In genomic region chr17:1989135-1989534, GRCh38 we compare ENCODE assay signal across 13 cellular contexts. TPM values are rescaled to one million over a fixed set of nuclear protein-coding genes. Genes with fewer than 3 reads are reported as not detected.
A peak's percentile ranks its signal among the peaks of the same experiment; 100 is the strongest.
DNase-seq lines count a peak whose midpoint lies in the region; ATAC-seq and TF ChIP-seq lines count a peak whose summit lies in the region.
"Had no signal": no experiment of that assay in that cellular context is flagged by ENCODE, and none has a peak within 500 bp of the region (broad histone marks: within the 10 kb centered on the region; RNA-seq: fewer than 3 reads in every experiment).

No MANE protein-coding gene starts in this region.

- no peak overlapping the region for H3K4me2 ChIP-seq in smooth muscle cell

- TF ChIP-seq CTCF in fibroblast of mammary gland (conservative IDR thresholded peaks at IDR 0.05; ENCODE audit: control insufficient read depth, insufficient read depth, low read depth, low read length) (no peak), smooth muscle cell (IDR thresholded peaks at IDR 0.05; ENCODE audit: borderline replicate concordance, insufficient read depth, poor library complexity, severe bottlenecking) (no peak)

- no peaks in the 10 kb centered on the region for H3K27me3 ChIP-seq in smooth muscle cell (ENCODE audit: low read depth)

- H4K20me1 ChIP-seq in smooth muscle cell (ENCODE audit: low read depth), result no peaks in the 10 kb centered on the region

- H3K36me3 ChIP-seq in smooth muscle cell (ENCODE audit: low read depth), result no peaks in the 10 kb centered on the region

- H3K4me1 ChIP-seq in smooth muscle cell (ENCODE audit: low read depth), result no peaks in the 10 kb centered on the region

- no peaks in the 10 kb centered on the region for H3F3A ChIP-seq in smooth muscle cell (ENCODE audit: low read depth)

- DNase-seq in GM03348 (ENCODE audit: low spot score) (peak; percentile 90), fibroblast of mammary gland (ENCODE audit: low read depth) (peak; percentile 98), skeletal muscle cell (ENCODE audit: low read depth) (peak; percentile 36), smooth muscle cell (lab: John Stamatoyannopoulos, UW; ENCODE audit: unreplicated experiment) (no peak), iPS-NIHi7 (ENCODE audit: extremely low spot score) (no peak), NCI-H2081 (lab: John Stamatoyannopoulos, UW) (no peak)
- DNase-seq: activated naive CD4-positive, alpha-beta T cell treated with Interleukin-2 at 50 U/mL for 16 hours; DMS153; effector CD4-positive, alpha-beta T cell; KG1; nephron progenitor cell had no signal

- no peak overlapping the region for H3K9ac ChIP-seq in smooth muscle cell (ENCODE audit: low read depth)

- no peak overlapping the region for H2AFZ ChIP-seq in smooth muscle cell (ENCODE audit: low read depth)

- H3K9me3 ChIP-seq in smooth muscle cell (replicated peaks; ENCODE audit: low read depth), result no peaks in the 10 kb centered on the region

- 87% methylated on average over 10 of the region's 10 CpGs for WGBS in smooth muscle cell (ENCODE audit: low lambda C conversion rate)

- ATAC-seq in SK-N-SH treated with all-trans-retinoic acid at 6 μM for 48 hours (peak; percentile 82), GM19035 (IDR thresholded peaks at IDR 0.05; ENCODE audit: unreplicated experiment) (no peak)

- no peak overlapping the region for H3K27ac ChIP-seq in smooth muscle cell (ENCODE audit: low read depth)

- no peaks in the 10 kb centered on the region for H3K79me2 ChIP-seq in smooth muscle cell (ENCODE audit: low read depth)

- H3K4me3 ChIP-seq in fibroblast of mammary gland (ENCODE audit: control insufficient read depth, low read depth, low read length), result peak overlapping the region; percentile 30
- H3K4me3 ChIP-seq in skeletal muscle cell (ENCODE audit: low read depth, low read length), result no peak overlapping the region
- H3K4me3 ChIP-seq in smooth muscle cell, result no peak overlapping the region

TF ChIP-seq in SK-N-SH treated with all-trans-retinoic acid at 6 μM for 48 hours, 23 proteins besides CTCF, POLR2A, EP300 and RAD21:
- no peak for TF ChIP-seq TOX (CRISPR knock-in tag; IDR thresholded peaks at IDR 0.05; ENCODE audit: borderline replicate concordance)
- no peak for TF ChIP-seq ZNF8 (CRISPR knock-in tag; IDR thresholded peaks at IDR 0.05)
- no peak for TF ChIP-seq ISL1 (CRISPR knock-in tag; IDR thresholded peaks at IDR 0.05)
- no peak for TF ChIP-seq PATZ1 (CRISPR knock-in tag; IDR thresholded peaks at IDR 0.05; ENCODE audit: borderline replicate concordance)
- no peak for TF ChIP-seq TCF4 (CRISPR knock-in tag; IDR thresholded peaks at IDR 0.05; ENCODE audit: borderline replicate concordance)
- TF ChIP-seq ZFP3 (CRISPR knock-in tag; IDR thresholded peaks at IDR 0.05), result no peak
- TF ChIP-seq CSRNP3 (CRISPR knock-in tag; IDR thresholded peaks at IDR 0.05), result no peak
- no peak for TF ChIP-seq ZNF70 (CRISPR knock-in tag; IDR thresholded peaks at IDR 0.05)
- TF ChIP-seq POU6F1 (CRISPR knock-in tag; IDR thresholded peaks at IDR 0.05; ENCODE audit: borderline replicate concordance, low read depth), result no peak
- no peak for TF ChIP-seq BACH2 (CRISPR knock-in tag; IDR thresholded peaks at IDR 0.05; ENCODE audit: borderline replicate concordance)
- no peak for TF ChIP-seq PPARA (CRISPR knock-in tag; IDR thresholded peaks at IDR 0.05; ENCODE audit: borderline replicate concordance)
- no peak for TF ChIP-seq CSDC2 (CRISPR knock-in tag; IDR thresholded peaks at IDR 0.05)
- TF ChIP-seq OSR1 (CRISPR knock-in tag; IDR thresholded peaks at IDR 0.05), result no peak
- no peak for TF ChIP-seq ZNF565 (CRISPR knock-in tag; conservative IDR thresholded peaks at IDR 0.05; ENCODE audit: low read depth)
- no peak for TF ChIP-seq CREB5 (CRISPR knock-in tag; IDR thresholded peaks at IDR 0.05; ENCODE audit: low read depth)

RNA-seq across cellular contexts. Expression of gene RTN4RL1, which starts 36.0 kb away (rescaled TPM):
- total RNA-seq in smooth muscle cell, result not detected in 2 replicates
- not detected in 2 replicates for polyA plus RNA-seq in smooth muscle cell

RNA-seq across cellular contexts. Expression of gene DPH1, which starts 40.8 kb away (rescaled TPM):
- 15.9 and 18.1 TPM in 2 replicates for total RNA-seq in smooth muscle cell
- 33.6 and 46.6 TPM in 2 replicates for polyA plus RNA-seq in smooth muscle cell

RNA-seq across cellular contexts. Expression of gene OVCA2, which starts 52.7 kb away (rescaled TPM):
- 42.6 and 46.7 TPM in 2 replicates for total RNA-seq in smooth muscle cell
- polyA plus RNA-seq in smooth muscle cell, result 47.6 and 59.5 TPM in 2 replicates

Comparison
In these comparisons a context has a peak if more than half of its experiments do, and no peak if none do; other contexts are left out.
1. DNase-seq: peak in GM03348 (single experiment), fibroblast of mammary gland (single experiment) and skeletal muscle cell (single experiment); none in smooth muscle cell (single experiment), iPS-NIHi7 (single experiment) and NCI-H2081 (0 of 2).